Comparison of ENCODE assay signal across 18 cellular contexts in the genomic region with DNA sequence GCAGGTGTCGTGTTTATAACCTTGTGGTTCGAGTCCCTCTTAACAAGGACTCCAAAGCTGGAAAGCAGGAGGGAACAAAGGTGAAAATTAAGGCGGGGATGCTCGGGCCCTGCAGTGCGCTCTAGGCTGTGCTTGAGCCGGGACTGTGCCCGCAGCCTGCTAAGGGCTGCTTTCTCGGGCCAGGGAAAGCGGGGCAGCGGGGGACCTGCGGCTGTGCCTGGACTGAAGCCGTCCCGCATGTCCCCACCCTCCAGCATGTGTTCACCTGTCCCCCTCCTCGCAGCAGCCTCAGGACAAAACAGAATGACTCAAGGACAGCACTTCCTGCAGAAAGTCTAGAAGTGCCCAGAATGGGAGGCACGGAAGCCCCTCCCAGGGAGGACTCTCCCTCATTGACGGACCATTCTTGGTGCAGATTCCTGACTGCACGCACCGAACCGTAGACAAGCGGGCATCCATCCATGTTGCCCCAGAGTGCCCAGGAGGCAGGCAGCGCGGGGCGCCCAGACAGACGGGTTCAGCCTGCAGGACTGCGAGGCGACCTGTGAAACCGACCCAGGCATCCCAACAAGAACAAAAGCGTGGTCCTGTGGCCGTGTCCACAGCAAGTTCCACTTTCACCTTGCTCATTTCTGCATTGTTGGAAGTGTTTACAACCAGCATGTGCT.
"Had no signal": no experiment of that assay in that cellular context is flagged by ENCODE, and none has a peak within 500 bp of the region (broad histone marks: within the 10 kb centered on the region; RNA-seq: fewer than 3 reads in every experiment).

No MANE protein-coding gene starts in this region.

- H3K27ac Mint-ChIP-seq: naive thymus-derived CD4-positive, alpha-beta T cell; nephron progenitor cell had no signal

- H3K36me3 ChIP-seq: esophagus muscularis mucosa, gastrocnemius medialis, heart right ventricle had no signal

- H3K27me3 ChIP-seq: esophagus muscularis mucosa, gastrocnemius medialis, heart right ventricle had no signal

- H3K4me3 ChIP-seq: esophagus muscularis mucosa, gastrocnemius medialis, heart right ventricle, psoas muscle, skin epidermis had no signal

- H3K27ac ChIP-seq: epithelial cell of prostate, esophagus muscularis mucosa, gastrocnemius medialis, heart right ventricle, parathyroid adenoma, psoas muscle, skin epidermis had no signal

- H3K27me3 Mint-ChIP-seq: naive thymus-derived CD4-positive, alpha-beta T cell had no signal

- H3K4me1 Mint-ChIP-seq: naive thymus-derived CD4-positive, alpha-beta T cell; nephron progenitor cell had no signal

- H3K4me3 Mint-ChIP-seq: naive thymus-derived CD4-positive, alpha-beta T cell; nephron progenitor cell had no signal

- H3K36me3 Mint-ChIP-seq: naive thymus-derived CD4-positive, alpha-beta T cell had no signal

- H3K4me1 ChIP-seq: esophagus muscularis mucosa, gastrocnemius medialis, heart right ventricle, parathyroid adenoma, psoas muscle had no signal

- ATAC-seq: gastrocnemius medialis; heart right ventricle; left lobe of liver; naive thymus-derived CD4-positive, alpha-beta T cell; psoas muscle; sciatic nerve had no signal

- DNase-seq: effector memory CD4-positive, alpha-beta T cell; gastrocnemius medialis; heart right ventricle; hypothalamus; mammary epithelial cell; naive thymus-derived CD4-positive, alpha-beta T cell; nephron progenitor cell; retina; stimulated activated CD4-positive, alpha-beta T cell treated with anti-CD3 and anti-CD28 coated beads, Interleukin-12 subunit alpha, Interleukin-12 subunit beta, amount 100 ng/mL, for 4 hours; stimulated activated naive CD4-positive, alpha-beta T cell treated with Interleukin-2 at 50 U/mL for 16 hours; trophoblast cell had no signal

- H3K9me3 ChIP-seq: esophagus muscularis mucosa, gastrocnemius medialis, psoas muscle had no signal
